Comparison of ENCODE assay signal across 25 cellular contexts in the genomic region with DNA sequence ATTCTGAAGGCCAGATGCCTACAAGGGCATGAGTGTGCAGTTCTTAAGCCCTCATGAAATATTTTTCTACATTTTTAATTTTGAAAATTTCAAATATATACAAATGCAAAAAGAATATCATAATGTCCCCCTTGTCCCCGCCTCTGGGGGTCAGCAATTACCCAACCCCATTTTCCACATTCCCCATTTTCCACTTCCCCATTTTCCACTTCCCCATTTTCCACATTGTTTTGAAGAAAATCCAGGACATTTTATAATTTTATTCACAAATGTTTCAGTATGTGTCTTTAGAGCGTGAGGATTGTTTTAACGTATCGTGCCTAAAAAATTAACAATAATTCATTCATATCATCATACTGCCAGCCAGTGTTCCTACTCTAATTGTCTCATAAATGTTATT.
DNase-seq lines count a peak whose midpoint lies in the region; ATAC-seq, FAIRE-seq and TF ChIP-seq lines count a peak whose summit lies in the region.
"Had no signal": no experiment of that assay in that cellular context is flagged by ENCODE, and none has a peak within 500 bp of the region (broad histone marks: within the 10 kb centered on the region; RNA-seq: fewer than 3 reads in every experiment).

No MANE protein-coding gene starts in this region.

- RAD21 ChIA-PET in GM12878 (lab: Charles Lee; ENCODE audit: unreplicated experiment) = no interaction called here

- SMC1A ChIA-PET in GM12878 (lab: Charles Lee; ENCODE audit: uncharacterized antibody, unreplicated experiment) = no interaction called here

- DNase-seq in HepG2 (ENCODE audit: low spot score) = no peak
- DNase-seq in right lobe of liver = no peak
- peak; percentile 3 for DNase-seq in MV-4-11 (lab: John Stamatoyannopoulos, UW)
- no peak for DNase-seq in GM12878 (ENCODE audit: low read depth, low spot score)
- DNase-seq in substantia nigra (lab: John Stamatoyannopoulos, UW) = no peak
- no peak for DNase-seq in thyroid gland
- DNase-seq: AML-193; CD4-positive, alpha-beta memory T cell; CD4-positive, CD25-positive, alpha-beta regulatory T cell; CD8-positive, alpha-beta memory T cell; COR-L47; DMS153; DMS53; DMS79; DND-41; EL; GDM1 had no signal

- TF ChIP-seq RAD21 in HepG2 (CRISPR knock-in tag; IDR thresholded peaks at IDR 0.05) (no peak), GM12878 (IDR thresholded peaks at IDR 0.05; ENCODE audit: insufficient read depth, low read depth, low read length) (no peak)

- TF ChIP-seq POLR2A in HepG2 (IDR thresholded peaks at IDR 0.05; ENCODE audit: insufficient read depth in 1 of 2, low read depth in 2 of 2, low read length in 2 of 2) (no peak), right lobe of liver (IDR thresholded peaks at IDR 0.05) (no peak), GM12878 (IDR thresholded peaks at IDR 0.05; ENCODE audit: low read depth, low read length) (no peak), thyroid gland (IDR thresholded peaks at IDR 0.05) (no peak)

- intact Hi-C loops in HepG2 (cut with micrococcal nuclease; ENCODE audit: unreplicated experiment) (no loop called here), right lobe of liver (cut with DNase I) (no loop called here), GM12878 (cut with micrococcal nuclease; ENCODE audit: unreplicated experiment) (no loop called here), thyroid gland (cut with DNase I) (no loop called here)

- BruUV-seq in HepG2 (replicated peaks; lab: Mats Ljungman, UMichigan) = no TSS peak
- no TSS peak for BruUV-seq in GM12878 (replicated peaks; lab: Mats Ljungman, UMichigan)

- H3K36me3 ChIP-seq in HepG2 (replicated peaks in 1 of 2; ENCODE audit: control insufficient read depth in 1 of 2, insufficient read depth in 2 of 2, low read length in 2 of 2) = no peaks in the 10 kb centered on the region
- H3K36me3 ChIP-seq in right lobe of liver = no peaks in the 10 kb centered on the region
- H3K36me3 ChIP-seq in GM12878 (ENCODE audit: control insufficient read depth in 2 of 2, insufficient read depth in 2 of 2, low read length in 1 of 2) = no peaks in the 10 kb centered on the region
- no peaks in the 10 kb centered on the region for H3K36me3 ChIP-seq in thyroid gland
- H3K36me3 ChIP-seq: BLaER1 treated with 17β-estradiol and CSF1 and Interleukin-3, amounts not matched to agents 10 nM and 100 nM had no signal

- H3K79me2 ChIP-seq in HepG2 (ENCODE audit: insufficient read depth, low read length) = no peaks in the 10 kb centered on the region
- H3K79me2 ChIP-seq in GM12878 (ENCODE audit: control insufficient read depth, insufficient read depth, low read length) = no peaks in the 10 kb centered on the region

- H3K9me3 ChIP-seq in HepG2 (ENCODE audit: low read length) (peaks cover 2% of the 10 kb centered on the region; the same call in 1 of the 2 replicates), right lobe of liver (no peaks in the 10 kb centered on the region), GM12878 (replicated peaks; ENCODE audit: control insufficient read depth, insufficient read depth, low read length) (no peaks in the 10 kb centered on the region), thyroid gland (no peaks in the 10 kb centered on the region)
- H3K9me3 ChIP-seq: A549 had no signal

- FAIRE-seq in HepG2 (lab: Jason Lieb, UNC) = no peak
- FAIRE-seq in GM12878 (lab: Jason Lieb, UNC) = no peak
- FAIRE-seq: A549, GM12892, GM18507, GM19239 had no signal

- H3K4me3 ChIP-seq in HepG2 (replicated peaks in 1 of 3; ENCODE audit: insufficient read depth in 1 of 3, low read depth in 2 of 3, low read length in 3 of 3) (no peak overlapping the region), right lobe of liver (no peak overlapping the region), GM12878 (no peak overlapping the region), thyroid gland (replicated peaks in 1 of 3) (no peak overlapping the region)
- H3K4me3 ChIP-seq: A549; BLaER1 treated with 17β-estradiol and CSF1 and Interleukin-3, amounts not matched to agents 10 nM and 100 nM had no signal

- CTCF ChIA-PET in HepG2 (lab: Yijun Ruan, JAX; ENCODE audit: low intra/inter-chr PET ratio, low total read pairs) = no interaction called here
- CTCF ChIA-PET in GM12878 (lab: Yijun Ruan, JAX) = no interaction called here

- no peaks in the 10 kb centered on the region for H4K20me1 ChIP-seq in HepG2 (ENCODE audit: insufficient read depth, low read length)
- no peaks in the 10 kb centered on the region for H4K20me1 ChIP-seq in GM12878 (ENCODE audit: control insufficient read depth, insufficient read depth)
- H4K20me1 ChIP-seq: BLaER1 treated with 17β-estradiol and CSF1 and Interleukin-3, amounts not matched to agents 10 nM and 100 nM had no signal

- no peak for TF ChIP-seq EP300 in HepG2 (IDR thresholded peaks at IDR 0.05; ENCODE audit: low read depth in 2 of 2, low read length in 2 of 2)
- TF ChIP-seq EP300 in HepG2 (CRISPR knock-in tag; IDR thresholded peaks at IDR 0.05; ENCODE audit: borderline replicate concordance) = no peak
- no peak for TF ChIP-seq EP300 in GM12878 (IDR thresholded peaks at IDR 0.05; ENCODE audit: borderline replicate concordance in 1 of 2, control insufficient read depth in 1 of 2, low read depth in 2 of 2, low read length in 2 of 2)

- H3K4me1 ChIP-seq in HepG2 (ENCODE audit: insufficient read depth, low read length) (no peaks in the 10 kb centered on the region), right lobe of liver (no peaks in the 10 kb centered on the region), GM12878 (ENCODE audit: control insufficient read depth, insufficient read depth, low read length) (no peaks in the 10 kb centered on the region), thyroid gland (no peaks in the 10 kb centered on the region)
- H3K4me1 ChIP-seq: A549 had no signal

- H3K27ac ChIP-seq in HepG2 (ENCODE audit: extremely low read length, insufficient read depth, low read length) (no peak overlapping the region), right lobe of liver (no peak overlapping the region), GM12878 (ENCODE audit: control insufficient read depth, insufficient read depth) (no peak overlapping the region), substantia nigra (ENCODE audit: low read depth, low read length, poor library complexity, severe bottlenecking) (no peak overlapping the region), thyroid gland (no peak overlapping the region)
- H3K27ac ChIP-seq: 22Rv1; A549; BLaER1 treated with 17β-estradiol and CSF1 and Interleukin-3, amounts not matched to agents 10 nM and 100 nM; C4-2B had no signal

- H3K4me2 ChIP-seq in HepG2 (ENCODE audit: low read depth, low read length) (no peak overlapping the region), GM12878 (ENCODE audit: control insufficient read depth, insufficient read depth) (no peak overlapping the region)
- H3K4me2 ChIP-seq: A549 had no signal

- WGBS in HepG2 (ENCODE audit: low lambda C conversion rate) = under 1% methylated on average over 4 of the region's 4 CpGs
- WGBS in right lobe of liver (ENCODE audit: insufficient coverage, low coverage, low lambda C conversion rate, missing lambda C conversion rate) = 69% methylated on average over 4 of the region's 4 CpGs
- WGBS in GM12878 (ENCODE audit: insufficient coverage, insufficient replicate concordance, low lambda C conversion rate, missing lambda C conversion rate) = 70% methylated on average over 4 of the region's 4 CpGs
- 75 to 93% methylated on average over 4 of the region's 4 CpGs for WGBS in thyroid gland, 2 donors

- ATAC-seq in HepG2 = no peak
- ATAC-seq in right lobe of liver = no peak
- no peak for ATAC-seq in GM12878
- no peak for ATAC-seq in GM19023 (IDR thresholded peaks at IDR 0.05; ENCODE audit: unreplicated experiment)
- ATAC-seq: A549 had no signal

- POLR2A ChIA-PET in HepG2 (lab: Yijun Ruan, JAX) (no interaction called here), GM12878 (lab: Charles Lee) (no interaction called here)

- in situ Hi-C loops in HepG2 (cut with HindIII; ENCODE audit: extremely low pct_ligation_motif_present, low pct_unique_long_range_greater_than_20kb) (no loop called here), GM12878 (cut with MboI) (no loop called here)

- H3K9ac ChIP-seq in HepG2 (ENCODE audit: insufficient read depth, low read depth, low read length) (no peak overlapping the region), GM12878 (ENCODE audit: control insufficient read depth, insufficient read depth, low read length) (no peak overlapping the region)
- H3K9ac ChIP-seq: BLaER1 treated with 17β-estradiol and CSF1 and Interleukin-3, amounts not matched to agents 10 nM and 100 nM had no signal

- H2AFZ ChIP-seq in HepG2 (ENCODE audit: low read length) (no peak overlapping the region), GM12878 (ENCODE audit: control insufficient read depth, low read depth, low read length) (no peak overlapping the region)

- TF ChIP-seq CTCF in HepG2 (CRISPR knock-in tag; IDR thresholded peaks at IDR 0.05) = no peak
- TF ChIP-seq CTCF in right lobe of liver (IDR thresholded peaks at IDR 0.05) = no peak
- TF ChIP-seq CTCF in GM12878 (IDR thresholded peaks at IDR 0.05 in 2 of 3, conservative IDR thresholded peaks at IDR 0.05 in 1 of 3; ENCODE audit: control insufficient read depth in 2 of 3, extremely low read depth in 1 of 3, insufficient read depth in 1 of 3, low read depth in 3 of 3, low read length in 3 of 3) = no peak
- no peak for TF ChIP-seq CTCF in thyroid gland (IDR thresholded peaks at IDR 0.05)

- H3K27me3 ChIP-seq in HepG2 (ENCODE audit: control insufficient read depth in 1 of 2, insufficient read depth in 2 of 2, low read length in 2 of 2) (no peaks in the 10 kb centered on the region), right lobe of liver (no peaks in the 10 kb centered on the region), GM12878 (replicated peaks in 1 of 2; ENCODE audit: control insufficient read depth in 2 of 2, insufficient read depth in 2 of 2, low read length in 1 of 2) (no peaks in the 10 kb centered on the region), thyroid gland (no peaks in the 10 kb centered on the region)
- H3K27me3 ChIP-seq: BLaER1 treated with 17β-estradiol and CSF1 and Interleukin-3, amounts not matched to agents 10 nM and 100 nM had no signal

TF ChIP-seq in HepG2, 621 proteins besides CTCF, POLR2A, EP300 and RAD21:
- TF ChIP-seq ZNF232 (CRISPR knock-in tag; IDR thresholded peaks at IDR 0.05; ENCODE audit: borderline replicate concordance) (no peak), HNRNPK (IDR thresholded peaks at IDR 0.05; ENCODE audit: low read depth, low read length, poor library complexity, severe bottlenecking) (peak; percentile 45)

TF ChIP-seq in GM12878, 131 proteins besides CTCF, POLR2A, EP300 and RAD21:
- TF ChIP-seq CHD1 (IDR thresholded peaks at IDR 0.05; ENCODE audit: low read depth, low read length) (no peak), SPI1 (IDR thresholded peaks at IDR 0.05; ENCODE audit: borderline replicate concordance, insufficient read depth, low read depth, low read length) (peak; percentile 17; the same call in 1 of the 2 replicates), NFXL1 (IDR thresholded peaks at IDR 0.05; ENCODE audit: borderline replicate concordance) (no peak)
